Comparison of ENCODE assay signal across 1 cellular context in the genomic region with DNA sequence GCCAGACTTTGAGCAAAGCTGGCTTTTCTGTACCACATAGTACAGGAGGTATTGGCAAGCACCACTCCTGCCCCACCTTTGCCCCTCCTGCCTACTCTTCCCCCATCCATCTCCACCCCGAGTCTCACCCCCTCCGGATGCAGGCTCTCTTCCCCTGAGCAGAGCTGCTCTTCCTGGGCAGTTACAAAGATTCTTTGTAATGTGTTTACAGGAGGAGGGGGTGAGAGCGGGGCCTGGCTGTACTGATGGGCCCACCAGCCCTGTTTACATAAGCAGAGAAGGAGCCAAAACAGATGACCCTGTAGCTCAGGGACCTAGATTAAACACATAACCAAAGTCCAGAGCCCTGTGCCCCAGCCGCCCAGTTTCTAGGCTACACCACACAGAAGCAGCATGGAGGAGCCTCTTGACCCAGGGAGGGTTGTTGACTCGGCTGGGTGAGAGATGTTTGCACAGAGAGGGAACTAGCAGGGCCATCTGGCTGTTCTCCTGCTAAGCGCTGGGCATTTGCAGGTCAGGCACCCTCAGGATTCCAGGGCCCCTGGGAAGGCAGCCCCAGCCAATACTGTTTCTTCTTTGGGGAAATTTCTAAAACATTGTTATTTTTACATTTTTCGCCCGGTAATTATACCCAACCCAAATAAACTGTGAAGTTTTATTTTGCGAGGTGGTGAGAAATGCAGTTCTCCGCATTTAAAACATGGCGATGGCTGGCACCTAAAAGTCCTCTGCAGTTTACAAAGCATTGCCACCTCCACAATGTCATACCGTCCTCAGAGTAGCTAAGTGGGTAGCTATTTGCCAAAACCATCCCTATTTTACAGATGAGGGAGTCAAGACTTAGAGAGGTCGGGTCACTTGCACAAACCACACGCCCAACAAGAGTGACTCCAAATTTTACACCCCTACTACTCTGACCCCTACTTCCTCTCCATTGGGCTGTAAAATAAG.
A peak's percentile ranks its signal among the peaks of the same experiment; 100 is the strongest.
TF ChIP-seq lines count a peak whose summit lies in the region.

No MANE protein-coding gene starts in this region.

TF ChIP-seq in HepG2, 621 proteins besides CTCF, POLR2A, EP300 and RAD21 (continued from another document and continues in another):
- TF ChIP-seq, protein P1, sequence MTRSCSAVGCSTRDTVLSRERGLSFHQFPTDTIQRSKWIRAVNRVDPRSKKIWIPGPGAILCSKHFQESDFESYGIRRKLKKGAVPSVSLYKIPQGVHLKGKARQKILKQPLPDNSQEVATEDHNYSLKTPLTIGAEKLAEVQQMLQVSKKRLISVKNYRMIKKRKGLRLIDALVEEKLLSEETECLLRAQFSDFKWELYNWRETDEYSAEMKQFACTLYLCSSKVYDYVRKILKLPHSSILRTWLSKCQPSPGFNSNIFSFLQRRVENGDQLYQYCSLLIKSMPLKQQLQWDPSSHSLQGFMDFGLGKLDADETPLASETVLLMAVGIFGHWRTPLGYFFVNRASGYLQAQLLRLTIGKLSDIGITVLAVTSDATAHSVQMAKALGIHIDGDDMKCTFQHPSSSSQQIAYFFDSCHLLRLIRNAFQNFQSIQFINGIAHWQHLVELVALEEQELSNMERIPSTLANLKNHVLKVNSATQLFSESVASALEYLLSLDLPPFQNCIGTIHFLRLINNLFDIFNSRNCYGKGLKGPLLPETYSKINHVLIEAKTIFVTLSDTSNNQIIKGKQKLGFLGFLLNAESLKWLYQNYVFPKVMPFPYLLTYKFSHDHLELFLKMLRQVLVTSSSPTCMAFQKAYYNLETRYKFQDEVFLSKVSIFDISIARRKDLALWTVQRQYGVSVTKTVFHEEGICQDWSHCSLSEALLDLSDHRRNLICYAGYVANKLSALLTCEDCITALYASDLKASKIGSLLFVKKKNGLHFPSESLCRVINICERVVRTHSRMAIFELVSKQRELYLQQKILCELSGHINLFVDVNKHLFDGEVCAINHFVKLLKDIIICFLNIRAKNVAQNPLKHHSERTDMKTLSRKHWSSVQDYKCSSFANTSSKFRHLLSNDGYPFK (CRISPR knock-in tag; IDR thresholded peaks at IDR 0.05; ENCODE audit: borderline replicate concordance) = peak; percentile 68; the same call in 1 of the 2 replicates
- TF ChIP-seq PHF5A (CRISPR knock-in tag; IDR thresholded peaks at IDR 0.05; ENCODE audit: low read depth, unreplicated experiment) = peak; percentile 37
- TF ChIP-seq SAP130 (CRISPR knock-in tag; IDR thresholded peaks at IDR 0.05; ENCODE audit: low read depth) = peak; percentile 84
- TF ChIP-seq PHF21A (CRISPR knock-in tag; IDR thresholded peaks at IDR 0.05) = peak; percentile 100
- TF ChIP-seq NR2F6 (IDR thresholded peaks at IDR 0.05) = peak; percentile 97
- TF ChIP-seq NR2F6 (CRISPR knock-in tag; IDR thresholded peaks at IDR 0.05) = peak; percentile 95
- no peak for TF ChIP-seq SP5 (CRISPR knock-in tag; IDR thresholded peaks at IDR 0.05; ENCODE audit: borderline replicate concordance, low read depth)
- TF ChIP-seq YY1 (IDR thresholded peaks at IDR 0.05; ENCODE audit: insufficient read depth, insufficient replicate concordance, low read depth, low read length) = peak; percentile 80
- 0 out of 2 replicates have a peak, but pooled peaks have one; percentile 58 for TF ChIP-seq NAIF1 (CRISPR knock-in tag; IDR thresholded peaks at IDR 0.05; ENCODE audit: borderline replicate concordance)
- TF ChIP-seq, protein P2, sequence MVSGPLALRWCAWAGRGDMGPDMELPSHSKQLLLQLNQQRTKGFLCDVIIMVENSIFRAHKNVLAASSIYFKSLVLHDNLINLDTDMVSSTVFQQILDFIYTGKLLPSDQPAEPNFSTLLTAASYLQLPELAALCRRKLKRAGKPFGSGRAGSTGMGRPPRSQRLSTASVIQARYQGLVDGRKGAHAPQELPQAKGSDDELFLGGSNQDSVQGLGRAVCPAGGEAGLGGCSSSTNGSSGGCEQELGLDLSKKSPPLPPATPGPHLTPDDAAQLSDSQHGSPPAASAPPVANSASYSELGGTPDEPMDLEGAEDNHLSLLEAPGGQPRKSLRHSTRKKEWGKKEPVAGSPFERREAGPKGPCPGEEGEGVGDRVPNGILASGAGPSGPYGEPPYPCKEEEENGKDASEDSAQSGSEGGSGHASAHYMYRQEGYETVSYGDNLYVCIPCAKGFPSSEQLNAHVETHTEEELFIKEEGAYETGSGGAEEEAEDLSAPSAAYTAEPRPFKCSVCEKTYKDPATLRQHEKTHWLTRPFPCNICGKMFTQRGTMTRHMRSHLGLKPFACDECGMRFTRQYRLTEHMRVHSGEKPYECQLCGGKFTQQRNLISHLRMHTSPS (CRISPR knock-in tag; IDR thresholded peaks at IDR 0.05; ENCODE audit: low read depth) = peak; percentile 96
- TF ChIP-seq, protein P3, sequence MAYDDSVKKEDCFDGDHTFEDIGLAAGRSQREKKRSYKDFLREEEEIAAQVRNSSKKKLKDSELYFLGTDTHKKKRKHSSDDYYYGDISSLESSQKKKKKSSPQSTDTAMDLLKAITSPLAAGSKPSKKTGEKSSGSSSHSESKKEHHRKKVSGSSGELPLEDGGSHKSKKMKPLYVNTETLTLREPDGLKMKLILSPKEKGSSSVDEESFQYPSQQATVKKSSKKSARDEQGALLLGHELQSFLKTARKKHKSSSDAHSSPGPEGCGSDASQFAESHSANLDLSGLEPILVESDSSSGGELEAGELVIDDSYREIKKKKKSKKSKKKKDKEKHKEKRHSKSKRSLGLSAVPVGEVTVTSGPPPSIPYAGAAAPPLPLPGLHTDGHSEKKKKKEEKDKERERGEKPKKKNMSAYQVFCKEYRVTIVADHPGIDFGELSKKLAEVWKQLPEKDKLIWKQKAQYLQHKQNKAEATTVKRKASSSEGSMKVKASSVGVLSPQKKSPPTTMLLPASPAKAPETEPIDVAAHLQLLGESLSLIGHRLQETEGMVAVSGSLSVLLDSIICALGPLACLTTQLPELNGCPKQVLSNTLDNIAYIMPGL (CRISPR knock-in tag; IDR thresholded peaks at IDR 0.05; ENCODE audit: borderline replicate concordance in 1 of 2, low read depth in 1 of 2) = peak in 1 of 2 experiments; percentile 44; a peak in 2 of 4 replicates
- peak; percentile 48; the same call in 1 of the 2 replicates for TF ChIP-seq SMC3 (IDR thresholded peaks at IDR 0.05; ENCODE audit: low read length)
- TF ChIP-seq CENPX (CRISPR knock-in tag; IDR thresholded peaks at IDR 0.05) = no peak
- 0 out of 2 replicates have a peak, but pooled peaks have one; percentile 12 for TF ChIP-seq NKX3-1 (CRISPR knock-in tag; IDR thresholded peaks at IDR 0.05)
- TF ChIP-seq, protein P4, sequence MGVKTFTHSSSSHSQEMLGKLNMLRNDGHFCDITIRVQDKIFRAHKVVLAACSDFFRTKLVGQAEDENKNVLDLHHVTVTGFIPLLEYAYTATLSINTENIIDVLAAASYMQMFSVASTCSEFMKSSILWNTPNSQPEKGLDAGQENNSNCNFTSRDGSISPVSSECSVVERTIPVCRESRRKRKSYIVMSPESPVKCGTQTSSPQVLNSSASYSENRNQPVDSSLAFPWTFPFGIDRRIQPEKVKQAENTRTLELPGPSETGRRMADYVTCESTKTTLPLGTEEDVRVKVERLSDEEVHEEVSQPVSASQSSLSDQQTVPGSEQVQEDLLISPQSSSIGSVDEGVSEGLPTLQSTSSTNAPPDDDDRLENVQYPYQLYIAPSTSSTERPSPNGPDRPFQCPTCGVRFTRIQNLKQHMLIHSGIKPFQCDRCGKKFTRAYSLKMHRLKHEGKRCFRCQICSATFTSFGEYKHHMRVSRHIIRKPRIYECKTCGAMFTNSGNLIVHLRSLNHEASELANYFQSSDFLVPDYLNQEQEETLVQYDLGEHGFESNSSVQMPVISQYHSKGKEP (CRISPR knock-in tag; IDR thresholded peaks at IDR 0.05) = no peak
- TF ChIP-seq KDM5B (CRISPR knock-in tag; IDR thresholded peaks at IDR 0.05; ENCODE audit: borderline replicate concordance) = peak; percentile 61; the same call in 1 of the 2 replicates
- TF ChIP-seq SRSF4 (IDR thresholded peaks at IDR 0.05; ENCODE audit: low read depth, low read length, poor library complexity, severe bottlenecking) = no peak
- no peak; the same call in 1 of the 2 replicates for TF ChIP-seq ZNF598 (CRISPR knock-in tag; IDR thresholded peaks at IDR 0.05; ENCODE audit: borderline replicate concordance)
- no peak for TF ChIP-seq ISX (CRISPR knock-in tag; conservative IDR thresholded peaks at IDR 0.05)
- TF ChIP-seq, protein P5, sequence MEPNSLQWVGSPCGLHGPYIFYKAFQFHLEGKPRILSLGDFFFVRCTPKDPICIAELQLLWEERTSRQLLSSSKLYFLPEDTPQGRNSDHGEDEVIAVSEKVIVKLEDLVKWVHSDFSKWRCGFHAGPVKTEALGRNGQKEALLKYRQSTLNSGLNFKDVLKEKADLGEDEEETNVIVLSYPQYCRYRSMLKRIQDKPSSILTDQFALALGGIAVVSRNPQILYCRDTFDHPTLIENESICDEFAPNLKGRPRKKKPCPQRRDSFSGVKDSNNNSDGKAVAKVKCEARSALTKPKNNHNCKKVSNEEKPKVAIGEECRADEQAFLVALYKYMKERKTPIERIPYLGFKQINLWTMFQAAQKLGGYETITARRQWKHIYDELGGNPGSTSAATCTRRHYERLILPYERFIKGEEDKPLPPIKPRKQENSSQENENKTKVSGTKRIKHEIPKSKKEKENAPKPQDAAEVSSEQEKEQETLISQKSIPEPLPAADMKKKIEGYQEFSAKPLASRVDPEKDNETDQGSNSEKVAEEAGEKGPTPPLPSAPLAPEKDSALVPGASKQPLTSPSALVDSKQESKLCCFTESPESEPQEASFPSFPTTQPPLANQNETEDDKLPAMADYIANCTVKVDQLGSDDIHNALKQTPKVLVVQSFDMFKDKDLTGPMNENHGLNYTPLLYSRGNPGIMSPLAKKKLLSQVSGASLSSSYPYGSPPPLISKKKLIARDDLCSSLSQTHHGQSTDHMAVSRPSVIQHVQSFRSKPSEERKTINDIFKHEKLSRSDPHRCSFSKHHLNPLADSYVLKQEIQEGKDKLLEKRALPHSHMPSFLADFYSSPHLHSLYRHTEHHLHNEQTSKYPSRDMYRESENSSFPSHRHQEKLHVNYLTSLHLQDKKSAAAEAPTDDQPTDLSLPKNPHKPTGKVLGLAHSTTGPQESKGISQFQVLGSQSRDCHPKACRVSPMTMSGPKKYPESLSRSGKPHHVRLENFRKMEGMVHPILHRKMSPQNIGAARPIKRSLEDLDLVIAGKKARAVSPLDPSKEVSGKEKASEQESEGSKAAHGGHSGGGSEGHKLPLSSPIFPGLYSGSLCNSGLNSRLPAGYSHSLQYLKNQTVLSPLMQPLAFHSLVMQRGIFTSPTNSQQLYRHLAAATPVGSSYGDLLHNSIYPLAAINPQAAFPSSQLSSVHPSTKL (CRISPR knock-in tag; IDR thresholded peaks at IDR 0.05) = peak; percentile 86
- peak; percentile 57 for TF ChIP-seq SIN3A (IDR thresholded peaks at IDR 0.05; ENCODE audit: borderline replicate concordance, low read depth, low read length)
- TF ChIP-seq, protein P6, sequence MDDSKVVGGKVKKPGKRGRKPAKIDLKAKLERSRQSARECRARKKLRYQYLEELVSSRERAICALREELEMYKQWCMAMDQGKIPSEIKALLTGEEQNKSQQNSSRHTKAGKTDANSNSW (CRISPR knock-in tag; IDR thresholded peaks at IDR 0.05; ENCODE audit: borderline replicate concordance) = no peak
- TF ChIP-seq, protein P7, sequence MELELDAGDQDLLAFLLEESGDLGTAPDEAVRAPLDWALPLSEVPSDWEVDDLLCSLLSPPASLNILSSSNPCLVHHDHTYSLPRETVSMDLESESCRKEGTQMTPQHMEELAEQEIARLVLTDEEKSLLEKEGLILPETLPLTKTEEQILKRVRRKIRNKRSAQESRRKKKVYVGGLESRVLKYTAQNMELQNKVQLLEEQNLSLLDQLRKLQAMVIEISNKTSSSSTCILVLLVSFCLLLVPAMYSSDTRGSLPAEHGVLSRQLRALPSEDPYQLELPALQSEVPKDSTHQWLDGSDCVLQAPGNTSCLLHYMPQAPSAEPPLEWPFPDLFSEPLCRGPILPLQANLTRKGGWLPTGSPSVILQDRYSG (CRISPR knock-in tag; IDR thresholded peaks at IDR 0.05) = no peak
- TF ChIP-seq KLF12 (CRISPR knock-in tag; IDR thresholded peaks at IDR 0.05; ENCODE audit: borderline replicate concordance) = no peak
- TF ChIP-seq TCF7 (IDR thresholded peaks at IDR 0.05; ENCODE audit: low read depth) = peak; percentile 73
- no peak for TF ChIP-seq ZSCAN20 (CRISPR knock-in tag; IDR thresholded peaks at IDR 0.05; ENCODE audit: borderline replicate concordance)
- no peak for TF ChIP-seq NR3C1 (CRISPR knock-in tag; IDR thresholded peaks at IDR 0.05)
- peak; percentile 98 for TF ChIP-seq MTA1 (CRISPR knock-in tag; IDR thresholded peaks at IDR 0.05; ENCODE audit: borderline replicate concordance)
- peak; percentile 98 for TF ChIP-seq ZNF343 (CRISPR knock-in tag; IDR thresholded peaks at IDR 0.05)
- TF ChIP-seq, protein P8, sequence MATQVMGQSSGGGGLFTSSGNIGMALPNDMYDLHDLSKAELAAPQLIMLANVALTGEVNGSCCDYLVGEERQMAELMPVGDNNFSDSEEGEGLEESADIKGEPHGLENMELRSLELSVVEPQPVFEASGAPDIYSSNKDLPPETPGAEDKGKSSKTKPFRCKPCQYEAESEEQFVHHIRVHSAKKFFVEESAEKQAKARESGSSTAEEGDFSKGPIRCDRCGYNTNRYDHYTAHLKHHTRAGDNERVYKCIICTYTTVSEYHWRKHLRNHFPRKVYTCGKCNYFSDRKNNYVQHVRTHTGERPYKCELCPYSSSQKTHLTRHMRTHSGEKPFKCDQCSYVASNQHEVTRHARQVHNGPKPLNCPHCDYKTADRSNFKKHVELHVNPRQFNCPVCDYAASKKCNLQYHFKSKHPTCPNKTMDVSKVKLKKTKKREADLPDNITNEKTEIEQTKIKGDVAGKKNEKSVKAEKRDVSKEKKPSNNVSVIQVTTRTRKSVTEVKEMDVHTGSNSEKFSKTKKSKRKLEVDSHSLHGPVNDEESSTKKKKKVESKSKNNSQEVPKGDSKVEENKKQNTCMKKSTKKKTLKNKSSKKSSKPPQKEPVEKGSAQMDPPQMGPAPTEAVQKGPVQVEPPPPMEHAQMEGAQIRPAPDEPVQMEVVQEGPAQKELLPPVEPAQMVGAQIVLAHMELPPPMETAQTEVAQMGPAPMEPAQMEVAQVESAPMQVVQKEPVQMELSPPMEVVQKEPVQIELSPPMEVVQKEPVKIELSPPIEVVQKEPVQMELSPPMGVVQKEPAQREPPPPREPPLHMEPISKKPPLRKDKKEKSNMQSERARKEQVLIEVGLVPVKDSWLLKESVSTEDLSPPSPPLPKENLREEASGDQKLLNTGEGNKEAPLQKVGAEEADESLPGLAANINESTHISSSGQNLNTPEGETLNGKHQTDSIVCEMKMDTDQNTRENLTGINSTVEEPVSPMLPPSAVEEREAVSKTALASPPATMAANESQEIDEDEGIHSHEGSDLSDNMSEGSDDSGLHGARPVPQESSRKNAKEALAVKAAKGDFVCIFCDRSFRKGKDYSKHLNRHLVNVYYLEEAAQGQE (IDR thresholded peaks at IDR 0.05; ENCODE audit: borderline replicate concordance in 1 of 2, low read depth in 1 of 2, low read length in 2 of 2) = no peak; a peak in 2 of 4 replicates
- no peak for TF ChIP-seq TEAD2 (CRISPR knock-in tag; IDR thresholded peaks at IDR 0.05)
- peak; percentile 95 for TF ChIP-seq RCOR2 (CRISPR knock-in tag; IDR thresholded peaks at IDR 0.05)
- TF ChIP-seq ZNF83 (CRISPR knock-in tag; IDR thresholded peaks at IDR 0.05; ENCODE audit: borderline replicate concordance) = no peak
- TF ChIP-seq TRIM24 (CRISPR knock-in tag; IDR thresholded peaks at IDR 0.05) = no peak
- TF ChIP-seq REXO4 (CRISPR knock-in tag; IDR thresholded peaks at IDR 0.05; ENCODE audit: borderline replicate concordance) = no peak
